9 cellular contexts compared by ENCODE assay signal in genomic region chr11:62882811-62883496, GRCh38. TPM values are rescaled to one million over a fixed set of nuclear protein-coding genes. Genes with fewer than 3 reads are reported as not detected.
DNase-seq lines count a peak whose midpoint lies in the region; ATAC-seq and TF ChIP-seq lines count a peak whose summit lies in the region.
"Had no signal": no experiment of that assay in that cellular context is flagged by ENCODE, and none has a peak within 500 bp of the region (broad histone marks: within the 10 kb centered on the region; RNA-seq: fewer than 3 reads in every experiment).

No MANE protein-coding gene starts in this region.

- DNase-seq in BE2C (no peak), MG63 (no peak), dorsolateral prefrontal cortex (no peak), NCI-H1092 (lab: John Stamatoyannopoulos, UW) (no peak)
- DNase-seq in stimulated activated naive CD4-positive, alpha-beta T cell (lab: John Stamatoyannopoulos, UW), result no peak

- peak overlapping the region; percentile 99 to 100 (median 99) for H3K27ac Mint-ChIP-seq in nephron

- H3K27ac ChIP-seq in dorsolateral prefrontal cortex, result peak overlapping the region; percentile 20 to 100 (median 98)

- no peak for ATAC-seq in HG02981 (IDR thresholded peaks at IDR 0.05; ENCODE audit: unreplicated experiment)
- ATAC-seq in HG03442 (IDR thresholded peaks at IDR 0.05; ENCODE audit: unreplicated experiment), result no peak

- H3K4me3 ChIP-seq in BE2C (ENCODE audit: low read depth, low read length) (peak overlapping the region; percentile 83), MG63 (peak overlapping the region; percentile 78), dorsolateral prefrontal cortex (peak overlapping the region; percentile 59 to 100 (median 95))

- peaks cover 52% of the 10 kb centered on the region for H3K4me1 Mint-ChIP-seq in nephron

- H3K9me3 ChIP-seq in BE2C (no peaks in the 10 kb centered on the region), MG63 (no peaks in the 10 kb centered on the region)

- H3K4me1 ChIP-seq in BE2C, result 0 out of 2 replicates have a peak, but pooled peaks cover 3% of the 10 kb centered on the region

- H3K27me3 ChIP-seq in BE2C, result no peaks in the 10 kb centered on the region
- no peaks in the 10 kb centered on the region for H3K27me3 ChIP-seq in MG63
- H3K27me3 ChIP-seq in dorsolateral prefrontal cortex, result no peaks in the 10 kb centered on the region

- no peaks in the 10 kb centered on the region for H3K9me3 Mint-ChIP-seq in nephron

- peaks cover 53% of the 10 kb centered on the region for H3K36me3 Mint-ChIP-seq in nephron (ENCODE audit: low read depth)

- H3K36me3 ChIP-seq in BE2C (peaks cover 65% of the 10 kb centered on the region), MG63 (peaks cover 74% of the 10 kb centered on the region)

- H3K27me3 Mint-ChIP-seq in nephron (ENCODE audit: low read depth), result no peaks in the 10 kb centered on the region

- intact Hi-C loops in dorsolateral prefrontal cortex (cut with DNase I), result no loop called here

- peak overlapping the region; percentile 99 to 100 (median 100) for H3K4me3 Mint-ChIP-seq in nephron

- TF ChIP-seq CTCF in BE2C (IDR thresholded peaks at IDR 0.05; ENCODE audit: low read depth, low read length), result no peak
- TF ChIP-seq CTCF in dorsolateral prefrontal cortex (IDR thresholded peaks at IDR 0.05 in 54 of 56, conservative IDR thresholded peaks at IDR 0.05 in 2 of 56; ENCODE audit: low read depth in 1 of 56, partially characterized antibody in 56 of 56), result no peak
- no peak for TF ChIP-seq CTCF in nephron (IDR thresholded peaks at IDR 0.05; ENCODE audit: unreplicated experiment in 3 of 3)

RNA-seq across cellular contexts. Expression of gene SLC3A2, which starts 2.3 kb away (rescaled TPM):
- polyA plus RNA-seq in BE2C (2012; ENCODE audit: insufficient read depth, insufficient read length, low read depth), result 878 TPM
- total RNA-seq in MG63 (2014; rRNA removed; shearing (Covaris generic); ENCODE audit: low replicate concordance), result 545 and 579 TPM in 2 replicates
- 100 to 1,000 TPM; 101 to 299 (median 140) TPM for total RNA-seq in dorsolateral prefrontal cortex

RNA-seq across cellular contexts. Expression of gene CHRM1, which starts 38.2 kb away (rescaled TPM):
- 5.8 TPM for polyA plus RNA-seq in BE2C (2012; ENCODE audit: insufficient read depth, insufficient read length, low read depth)
- total RNA-seq in MG63 (2014; rRNA removed; shearing (Covaris generic); ENCODE audit: low replicate concordance), result 0.22 and 1.3 TPM in 2 replicates
- 10 to 100 TPM; 17.2 to 91.6 (median 58.7) TPM for total RNA-seq in dorsolateral prefrontal cortex
- total RNA-seq: RPMI7951 had no signal

RNA-seq across cellular contexts. Expression of gene WDR74, which starts 43.6 kb away (rescaled TPM):
- 189 TPM for polyA plus RNA-seq in BE2C (2012; ENCODE audit: insufficient read depth, insufficient read length, low read depth)
- 135 and 139 TPM in 2 replicates for total RNA-seq in MG63 (2014; rRNA removed; shearing (Covaris generic); ENCODE audit: low replicate concordance)
- 10 to 100 TPM; 23.7 to 53.8 (median 36.2) TPM for total RNA-seq in dorsolateral prefrontal cortex

RNA-seq across cellular contexts. Expression of gene TEX54, which starts 50.3 kb away (rescaled TPM):
- polyA plus RNA-seq in BE2C (2012; ENCODE audit: insufficient read depth, insufficient read length, low read depth), result not detected
- not detected in 2 replicates for total RNA-seq in MG63 (2014; rRNA removed; shearing (Covaris generic); ENCODE audit: low replicate concordance)
- 1 to 10 TPM in 1 of 120 experiments, not detected in 119; 2.6 TPM for total RNA-seq in dorsolateral prefrontal cortex
- total RNA-seq: RPMI7951 had no signal

RNA-seq across cellular contexts. Expression of gene STX5, which starts 51.1 kb away (rescaled TPM):
- polyA plus RNA-seq in BE2C (2012; ENCODE audit: insufficient read depth, insufficient read length, low read depth), result 13.3 TPM
- total RNA-seq in MG63 (2014; rRNA removed; shearing (Covaris generic); ENCODE audit: low replicate concordance), result 28.0 and 42.3 TPM in 2 replicates
- total RNA-seq in dorsolateral prefrontal cortex, result 10 to 100 TPM; 32.4 to 53.5 (median 41.9) TPM
